In genomic region chr17:47850373-47850691, GRCh38 we compare ENCODE assay signal across 7 cellular contexts. TPM values are rescaled to one million over a fixed set of nuclear protein-coding genes. Genes with fewer than 3 reads are reported as not detected.
A peak's percentile ranks its signal among the peaks of the same experiment; 100 is the strongest.
DNase-seq lines count a peak whose midpoint lies in the region; ATAC-seq and TF ChIP-seq lines count a peak whose summit lies in the region.
"Had no signal": no experiment of that assay in that cellular context is flagged by ENCODE, and none has a peak within 500 bp of the region (broad histone marks: within the 10 kb centered on the region; RNA-seq: fewer than 3 reads in every experiment).

No MANE protein-coding gene starts in this region.

- peak overlapping the region; percentile 96 for H3K4me2 ChIP-seq in GM23338

- DNase-seq in GM23338 (ENCODE audit: low spot score), result no peak
- no peak for DNase-seq in activated naive CD8-positive, alpha-beta T cell treated with anti-CD3 and anti-CD28 coated beads for 36 hours
- no peak for DNase-seq in sigmoid colon
- DNase-seq in germinal center (ENCODE audit: low spot score), result no peak
- DNase-seq: cortex of kidney had no signal

- H3K27ac ChIP-seq in GM23338 (ENCODE audit: low read depth), result no peak overlapping the region
- H3K27ac ChIP-seq in mucosa of rectum (ENCODE audit: low read depth in 2 of 2, low read length in 2 of 2), result peak overlapping the region in 1 of 2 donors; percentile 53
- no peak overlapping the region for H3K27ac ChIP-seq in sigmoid colon

- H3K27me3 ChIP-seq in GM23338 (ENCODE audit: insufficient read depth) (peaks cover 96% of the 10 kb centered on the region), mucosa of rectum (ENCODE audit: control insufficient read depth in 2 of 2, insufficient read depth in 2 of 2, low read length in 2 of 2) (peaks cover 35 to 39% of the 10 kb centered on the region in 2 donors), sigmoid colon (peaks cover 68 to 100% (median 98%) of the 10 kb centered on the region in 3 donors)

- no peaks in the 10 kb centered on the region for H3K79me2 ChIP-seq in GM23338 (replicated peaks; ENCODE audit: insufficient read depth)

- peak overlapping the region; percentile 92 for H2AFZ ChIP-seq in GM23338

- H3K36me3 ChIP-seq in GM23338 (ENCODE audit: insufficient read depth) (no peaks in the 10 kb centered on the region), mucosa of rectum (ENCODE audit: control insufficient read depth in 2 of 2, insufficient read depth in 2 of 2, low read length in 2 of 2) (no peaks in the 10 kb centered on the region), sigmoid colon (no peaks in the 10 kb centered on the region)

- peaks cover 4% of the 10 kb centered on the region for H4K20me1 ChIP-seq in GM23338 (replicated peaks; ENCODE audit: insufficient read depth)

- no peak overlapping the region for H3K27ac Mint-ChIP-seq in GM23338
- no peak overlapping the region for H3K27ac Mint-ChIP-seq in activated naive CD8-positive, alpha-beta T cell treated with anti-CD3 and anti-CD28 coated beads for 36 hours

- no peaks in the 10 kb centered on the region for H3K9me3 ChIP-seq in mucosa of rectum (ENCODE audit: control insufficient read depth in 2 of 2, low read length in 2 of 2)
- H3K9me3 ChIP-seq in sigmoid colon, result no peaks in the 10 kb centered on the region

- intact Hi-C loops in sigmoid colon (cut with DNase I), result no loop called here

- H3K4me1 Mint-ChIP-seq in GM23338, result peaks cover 38% of the 10 kb centered on the region
- peaks cover 23% of the 10 kb centered on the region for H3K4me1 Mint-ChIP-seq in activated naive CD8-positive, alpha-beta T cell treated with anti-CD3 and anti-CD28 coated beads for 36 hours

- TF ChIP-seq CTCF in GM23338 (conservative IDR thresholded peaks at IDR 0.05; ENCODE audit: low read depth in 2 of 2) (no peak), sigmoid colon (IDR thresholded peaks at IDR 0.05) (no peak)

- no peak for ATAC-seq in GM23338
- no peak for ATAC-seq in HG02852 (IDR thresholded peaks at IDR 0.05; ENCODE audit: unreplicated experiment)

- no peak for TF ChIP-seq POLR2A in sigmoid colon (IDR thresholded peaks at IDR 0.05)

- no peaks in the 10 kb centered on the region for H3K9me3 Mint-ChIP-seq in GM23338
- H3K9me3 Mint-ChIP-seq in activated naive CD8-positive, alpha-beta T cell treated with anti-CD3 and anti-CD28 coated beads for 36 hours, result no peaks in the 10 kb centered on the region

- peaks cover 30% of the 10 kb centered on the region for H3K4me1 ChIP-seq in GM23338 (ENCODE audit: insufficient read depth)
- peaks cover 0 to 12% of the 10 kb centered on the region in 2 donors for H3K4me1 ChIP-seq in mucosa of rectum (ENCODE audit: control insufficient read depth in 2 of 2, insufficient read depth in 2 of 2, low read length in 2 of 2)
- peaks cover 0 to 28% (median 21%) of the 10 kb centered on the region in 4 donors for H3K4me1 ChIP-seq in sigmoid colon

- peak overlapping the region; percentile 74 to 80 for H3K9ac ChIP-seq in mucosa of rectum (ENCODE audit: low read depth in 1 of 2, low read length in 2 of 2)

- H3K9me2 ChIP-seq in GM23338 (ENCODE audit: insufficient read depth), result no peaks in the 10 kb centered on the region

- peak overlapping the region; percentile 77 for H3K4me3 Mint-ChIP-seq in GM23338
- peak overlapping the region; percentile 23 for H3K4me3 Mint-ChIP-seq in activated naive CD8-positive, alpha-beta T cell treated with anti-CD3 and anti-CD28 coated beads for 36 hours

- H3K4me3 ChIP-seq in GM23338, result peak overlapping the region; percentile 58
- peak overlapping the region; percentile 71 for H3K4me3 ChIP-seq in mucosa of rectum (ENCODE audit: low read length in 2 of 2)
- H3K4me3 ChIP-seq in sigmoid colon, result peak overlapping the region in 2 of 4 donors; percentile 19 to 33

- no peak for TF ChIP-seq EP300 in sigmoid colon (IDR thresholded peaks at IDR 0.05)

- 14 to 47% methylated on average over 9 of the region's 9 CpGs for WGBS in sigmoid colon, 2 donors

- H3K36me3 Mint-ChIP-seq in GM23338 (ENCODE audit: low read depth), result no peaks in the 10 kb centered on the region
- H3K36me3 Mint-ChIP-seq in activated naive CD8-positive, alpha-beta T cell treated with anti-CD3 and anti-CD28 coated beads for 36 hours, result no peaks in the 10 kb centered on the region

- peaks cover 23% of the 10 kb centered on the region for H3F3A ChIP-seq in GM23338 (replicated peaks; ENCODE audit: low read depth)

- H3K27me3 Mint-ChIP-seq in GM23338 (ENCODE audit: insufficient read depth, low read depth, poor library complexity), result peaks cover 91% of the 10 kb centered on the region
- H3K27me3 Mint-ChIP-seq in activated naive CD8-positive, alpha-beta T cell treated with anti-CD3 and anti-CD28 coated beads for 36 hours, result peaks cover 91% of the 10 kb centered on the region

TF ChIP-seq in GM23338, 12 proteins besides CTCF, POLR2A, EP300 and RAD21 (continues in another document):
- no peak for TF ChIP-seq CREB1 (CRISPR knock-in tag; IDR thresholded peaks at IDR 0.05; ENCODE audit: low read depth)
- TF ChIP-seq EZH2phosphoT487 (IDR thresholded peaks at IDR 0.05; ENCODE audit: unreplicated experiment), result no peak
- TF ChIP-seq EZH2 (IDR thresholded peaks at IDR 0.05; ENCODE audit: low read depth, unreplicated experiment), result no peak
- no peak for TF ChIP-seq ETS1 (IDR thresholded peaks at IDR 0.05)
- no peak for TF ChIP-seq ZNF114 (CRISPR knock-in tag; IDR thresholded peaks at IDR 0.05)
- no peak for TF ChIP-seq NANOG (IDR thresholded peaks at IDR 0.05; ENCODE audit: borderline replicate concordance)
- no peak for TF ChIP-seq REST (IDR thresholded peaks at IDR 0.05; ENCODE audit: unreplicated experiment)
- no peak for TF ChIP-seq JUNB (IDR thresholded peaks at IDR 0.05; ENCODE audit: unreplicated experiment)

RNA-seq across cellular contexts. Expression of gene SP6, which starts 0.6 kb away (rescaled TPM):
- total RNA-seq in GM23338 (2014; rRNA removed; shearing (Covaris generic)), result 0.82 and 1.0 TPM in 2 replicates
- 0.13 and 0.23 TPM in 2 replicates for polyA plus RNA-seq in GM23338 (2016; fragmentation: Nextera tagmentation; extraction: Ambion mirVana)
- not detected for total RNA-seq in activated naive CD8-positive, alpha-beta T cell treated with anti-CD3 and anti-CD28 coated beads for 36 hours
- total RNA-seq in sigmoid colon, result under 1 TPM in 1 of 4 donors, not detected in 3; 0.16 TPM
- polyA plus RNA-seq in sigmoid colon, result 10 to 100 TPM in 1 of 3 donors, 1 to 10 TPM in 2; 1.2 to 18.8 (median 3.5) TPM

RNA-seq across cellular contexts. Expression of gene SCRN2, which starts 9.3 kb away (rescaled TPM):
- 39.1 and 40.6 TPM in 2 replicates for total RNA-seq in GM23338 (2014; rRNA removed; shearing (Covaris generic))
- polyA plus RNA-seq in GM23338 (2016; fragmentation: Nextera tagmentation; extraction: Ambion mirVana) (44.0 and 45.5 TPM in 2 replicates), sigmoid colon (10 to 100 TPM; 36.0 to 44.6 (median 42.6) TPM)
- total RNA-seq in activated naive CD8-positive, alpha-beta T cell treated with anti-CD3 and anti-CD28 coated beads for 36 hours, result 10 to 100 TPM; 15.3 to 17.1 TPM
- 10 to 100 TPM; 22.5 to 28.8 (median 23.4) TPM for total RNA-seq in sigmoid colon

RNA-seq across cellular contexts. Expression of gene LRRC46, which starts 18.9 kb away (rescaled TPM):
- 0.35 TPM in 1 of 2 replicates, not detected in the other for total RNA-seq in GM23338 (2014; rRNA removed; shearing (Covaris generic))
- 0.14 and 0.18 TPM in 2 replicates for polyA plus RNA-seq in GM23338 (2016; fragmentation: Nextera tagmentation; extraction: Ambion mirVana)
- total RNA-seq in activated naive CD8-positive, alpha-beta T cell treated with anti-CD3 and anti-CD28 coated beads for 36 hours, result under 1 TPM; 0.46 to 0.68 TPM
- total RNA-seq in sigmoid colon, result under 1 TPM in 2 of 4 donors, not detected in 2; 0.28 to 0.36 TPM
- under 1 TPM in 1 of 3 donors, not detected in 2; 0.48 TPM for polyA plus RNA-seq in sigmoid colon

RNA-seq across cellular contexts. Expression of gene MRPL10, which starts 19.0 kb away (rescaled TPM):
- 74.7 and 75.8 TPM in 2 replicates for total RNA-seq in GM23338 (2014; rRNA removed; shearing (Covaris generic))
- polyA plus RNA-seq in GM23338 (2016; fragmentation: Nextera tagmentation; extraction: Ambion mirVana) (50.2 and 53.5 TPM in 2 replicates), sigmoid colon (10 to 100 TPM; 38.8 to 49.4 (median 42.6) TPM)
- 10 to 100 TPM; 70.0 to 75.2 TPM for total RNA-seq in activated naive CD8-positive, alpha-beta T cell treated with anti-CD3 and anti-CD28 coated beads for 36 hours
- 10 to 100 TPM; 54.8 to 58.8 (median 56.9) TPM for total RNA-seq in sigmoid colon

RNA-seq across cellular contexts. Expression of gene OSBPL7, which starts 28.7 kb away (rescaled TPM):
- 8.1 and 9.8 TPM in 2 replicates for total RNA-seq in GM23338 (2014; rRNA removed; shearing (Covaris generic))
- polyA plus RNA-seq in GM23338 (2016; fragmentation: Nextera tagmentation; extraction: Ambion mirVana), result 3.4 and 3.7 TPM in 2 replicates
- 10 to 100 TPM; 12.1 to 12.5 TPM for total RNA-seq in activated naive CD8-positive, alpha-beta T cell treated with anti-CD3 and anti-CD28 coated beads for 36 hours
- 1 to 10 TPM; 2.9 to 7.8 (median 4.1) TPM for total RNA-seq in sigmoid colon
- 10 to 100 TPM; 14.1 to 40.8 (median 16.2) TPM for polyA plus RNA-seq in sigmoid colon
